In the genomic region with DNA sequence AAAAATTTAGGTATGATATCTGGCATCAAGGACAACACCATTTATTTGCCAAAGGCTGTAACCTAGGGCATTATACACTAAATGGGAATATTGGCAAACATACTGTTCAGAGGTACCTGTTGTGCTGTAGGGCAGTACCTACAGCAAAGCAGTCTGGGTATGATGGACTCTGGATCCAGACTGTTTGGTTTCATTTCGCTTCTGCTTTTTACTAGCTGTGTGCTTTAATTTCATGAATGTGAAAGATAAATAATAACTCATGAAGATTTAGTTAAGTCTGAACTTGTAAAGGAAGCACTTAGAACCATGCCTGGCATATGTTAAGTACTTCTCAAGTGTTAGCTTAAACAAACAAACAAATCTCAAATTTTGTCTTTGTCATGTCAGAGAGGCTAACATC, we compare ENCODE assay signal across 1 cellular context.
TF ChIP-seq lines count a peak whose summit lies in the region.

No MANE protein-coding gene starts in this region.

TF ChIP-seq in WTC11, 78 proteins besides CTCF, POLR2A, EP300 and RAD21 (continued from another document):
- TF ChIP-seq, protein P1, sequence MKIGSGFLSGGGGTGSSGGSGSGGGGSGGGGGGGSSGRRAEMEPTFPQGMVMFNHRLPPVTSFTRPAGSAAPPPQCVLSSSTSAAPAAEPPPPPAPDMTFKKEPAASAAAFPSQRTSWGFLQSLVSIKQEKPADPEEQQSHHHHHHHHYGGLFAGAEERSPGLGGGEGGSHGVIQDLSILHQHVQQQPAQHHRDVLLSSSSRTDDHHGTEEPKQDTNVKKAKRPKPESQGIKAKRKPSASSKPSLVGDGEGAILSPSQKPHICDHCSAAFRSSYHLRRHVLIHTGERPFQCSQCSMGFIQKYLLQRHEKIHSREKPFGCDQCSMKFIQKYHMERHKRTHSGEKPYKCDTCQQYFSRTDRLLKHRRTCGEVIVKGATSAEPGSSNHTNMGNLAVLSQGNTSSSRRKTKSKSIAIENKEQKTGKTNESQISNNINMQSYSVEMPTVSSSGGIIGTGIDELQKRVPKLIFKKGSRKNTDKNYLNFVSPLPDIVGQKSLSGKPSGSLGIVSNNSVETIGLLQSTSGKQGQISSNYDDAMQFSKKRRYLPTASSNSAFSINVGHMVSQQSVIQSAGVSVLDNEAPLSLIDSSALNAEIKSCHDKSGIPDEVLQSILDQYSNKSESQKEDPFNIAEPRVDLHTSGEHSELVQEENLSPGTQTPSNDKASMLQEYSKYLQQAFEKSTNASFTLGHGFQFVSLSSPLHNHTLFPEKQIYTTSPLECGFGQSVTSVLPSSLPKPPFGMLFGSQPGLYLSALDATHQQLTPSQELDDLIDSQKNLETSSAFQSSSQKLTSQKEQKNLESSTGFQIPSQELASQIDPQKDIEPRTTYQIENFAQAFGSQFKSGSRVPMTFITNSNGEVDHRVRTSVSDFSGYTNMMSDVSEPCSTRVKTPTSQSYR (CRISPR knock-in tag; IDR thresholded peaks at IDR 0.05) = no peak
- TF ChIP-seq, protein P2, sequence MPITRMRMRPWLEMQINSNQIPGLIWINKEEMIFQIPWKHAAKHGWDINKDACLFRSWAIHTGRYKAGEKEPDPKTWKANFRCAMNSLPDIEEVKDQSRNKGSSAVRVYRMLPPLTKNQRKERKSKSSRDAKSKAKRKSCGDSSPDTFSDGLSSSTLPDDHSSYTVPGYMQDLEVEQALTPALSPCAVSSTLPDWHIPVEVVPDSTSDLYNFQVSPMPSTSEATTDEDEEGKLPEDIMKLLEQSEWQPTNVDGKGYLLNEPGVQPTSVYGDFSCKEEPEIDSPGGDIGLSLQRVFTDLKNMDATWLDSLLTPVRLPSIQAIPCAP (CRISPR knock-in tag; IDR thresholded peaks at IDR 0.05) = no peak
- no peak for TF ChIP-seq ZNF317 (CRISPR knock-in tag; IDR thresholded peaks at IDR 0.05; ENCODE audit: borderline replicate concordance, low read depth)
- TF ChIP-seq SMAD4 (CRISPR knock-in tag; IDR thresholded peaks at IDR 0.05) = no peak
- TF ChIP-seq OVOL2 (CRISPR knock-in tag; IDR thresholded peaks at IDR 0.05; ENCODE audit: borderline replicate concordance) = no peak
- TF ChIP-seq TCF7 (CRISPR knock-in tag; IDR thresholded peaks at IDR 0.05; ENCODE audit: low read depth) = no peak
- no peak for TF ChIP-seq ZNF512 (CRISPR knock-in tag; IDR thresholded peaks at IDR 0.05; ENCODE audit: borderline replicate concordance)
